8 cellular contexts compared by ENCODE assay signal in genomic region chr3:119559441-119559963, GRCh38.
A peak's percentile ranks its signal among the peaks of the same experiment; 100 is the strongest.
DNase-seq lines count a peak whose midpoint lies in the region; ATAC-seq and TF ChIP-seq lines count a peak whose summit lies in the region.

A gene with protein sequence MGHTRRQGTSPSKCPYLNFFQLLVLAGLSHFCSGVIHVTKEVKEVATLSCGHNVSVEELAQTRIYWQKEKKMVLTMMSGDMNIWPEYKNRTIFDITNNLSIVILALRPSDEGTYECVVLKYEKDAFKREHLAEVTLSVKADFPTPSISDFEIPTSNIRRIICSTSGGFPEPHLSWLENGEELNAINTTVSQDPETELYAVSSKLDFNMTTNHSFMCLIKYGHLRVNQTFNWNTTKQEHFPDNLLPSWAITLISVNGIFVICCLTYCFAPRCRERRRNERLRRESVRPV (minus strand): TSS chr3:119559614. CDS start chr3:119557728, 1,886 bp downstream.

- no peaks in the 10 kb centered on the region for H3K27me3 ChIP-seq in GM06990 (replicated peaks; ENCODE audit: control insufficient read depth, insufficient read depth, low read length)
- no peaks in the 10 kb centered on the region for H3K27me3 ChIP-seq in adipocyte (replicated peaks; ENCODE audit: control insufficient read depth, insufficient read depth, low read length)

- peaks cover 50% of the 10 kb centered on the region for H3K36me3 Mint-ChIP-seq in stimulated activated effector memory CD8-positive, alpha-beta T cell treated with anti-CD3 and anti-CD28 coated beads, Interleukin-12 subunit alpha, Interleukin-12 subunit beta, amount 100 ng/mL, for 72 hours

- peak within 1 kb of the TSS; percentile 74 for H3K27ac Mint-ChIP-seq in stimulated activated effector memory CD8-positive, alpha-beta T cell treated with anti-CD3 and anti-CD28 coated beads, Interleukin-12 subunit alpha, Interleukin-12 subunit beta, amount 100 ng/mL, for 72 hours

- DNase-seq in GM06990 (ENCODE audit: extremely low read depth, insufficient read length) (peak; percentile 78), HK-2 (ENCODE audit: unreplicated experiment) (peak; percentile 33), SKM-1 treated with dmso at 0.1 percent for 144 hours (lab: John Stamatoyannopoulos, UW; ENCODE audit: unreplicated experiment) (peak; percentile 86), adipocyte (ENCODE audit: low read depth) (peak; percentile 24), inferior parietal cortex (ENCODE audit: extremely low spot score) (peak; percentile 6), putamen (ENCODE audit: low spot score) (no peak)
- peak; percentile 51 to 80 for DNase-seq in stimulated activated effector memory CD8-positive, alpha-beta T cell treated with anti-CD3 and anti-CD28 coated beads, Interleukin-12 subunit alpha, Interleukin-12 subunit beta, amount 100 ng/mL, for 72 hours (ENCODE audit: low spot score in 2 of 2)

- H3K4me3 Mint-ChIP-seq in stimulated activated effector memory CD8-positive, alpha-beta T cell treated with anti-CD3 and anti-CD28 coated beads, Interleukin-12 subunit alpha, Interleukin-12 subunit beta, amount 100 ng/mL, for 72 hours: peak within 1 kb of the TSS; percentile 52

- H3K4me1 ChIP-seq in adipocyte (ENCODE audit: control insufficient read depth, insufficient read depth, low read length): no peaks in the 10 kb centered on the region

- H3K9me3 Mint-ChIP-seq in stimulated activated effector memory CD8-positive, alpha-beta T cell treated with anti-CD3 and anti-CD28 coated beads, Interleukin-12 subunit alpha, Interleukin-12 subunit beta, amount 100 ng/mL, for 72 hours: no peaks in the 10 kb centered on the region

- ATAC-seq in GM21515 (IDR thresholded peaks at IDR 0.05; ENCODE audit: unreplicated experiment): peak; percentile 58
- ATAC-seq in stimulated activated effector memory CD8-positive, alpha-beta T cell treated with anti-CD3 and anti-CD28 coated beads, Interleukin-12 subunit alpha, Interleukin-12 subunit beta, amount 100 ng/mL, for 72 hours: peak; percentile 75

- peak within 1 kb of the TSS; percentile 90 for H3K4me3 ChIP-seq in GM06990 (replicated peaks; ENCODE audit: low read depth, low read length)
- H3K4me3 ChIP-seq in adipocyte (ENCODE audit: low read length): no peak within 1 kb of the TSS

- H3K36me3 ChIP-seq in GM06990 (ENCODE audit: control insufficient read depth, insufficient read depth, low read length): peaks cover 6% of the 10 kb centered on the region
- H3K36me3 ChIP-seq in adipocyte (ENCODE audit: control insufficient read depth, insufficient read depth, low read length, severe bottlenecking): no peaks in the 10 kb centered on the region

- H3K4me1 Mint-ChIP-seq in stimulated activated effector memory CD8-positive, alpha-beta T cell treated with anti-CD3 and anti-CD28 coated beads, Interleukin-12 subunit alpha, Interleukin-12 subunit beta, amount 100 ng/mL, for 72 hours: peaks cover 51% of the 10 kb centered on the region

- no peak within 1 kb of the TSS for H3K9ac ChIP-seq in adipocyte (ENCODE audit: low read length)

- TF ChIP-seq CTCF in GM06990 (IDR thresholded peaks at IDR 0.05; ENCODE audit: insufficient read depth, low read length, poor library complexity, severe bottlenecking): peak; percentile 75

- H3K9me3 ChIP-seq in adipocyte (ENCODE audit: control insufficient read depth, low read length): no peaks in the 10 kb centered on the region
